2 cellular contexts compared by ENCODE assay signal in the genomic region with DNA sequence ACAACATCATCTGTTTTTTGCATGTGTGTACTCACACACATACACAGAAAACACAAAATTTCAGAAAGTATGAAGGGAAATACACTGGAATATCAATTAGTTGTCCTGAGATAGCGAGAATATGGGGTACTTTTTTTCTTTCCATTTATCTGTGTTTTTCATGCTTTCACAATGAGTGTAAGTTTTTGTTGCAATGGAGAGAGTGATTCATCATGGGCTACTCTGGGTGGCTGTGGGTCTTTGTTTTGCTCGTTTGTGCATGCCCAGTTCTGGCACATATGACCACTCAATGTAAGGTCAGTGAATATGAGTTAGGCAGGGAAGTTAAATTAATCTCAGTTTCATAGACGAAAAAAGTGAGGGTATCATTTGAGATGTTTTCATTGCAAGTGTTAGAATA.
TF ChIP-seq lines count a peak whose summit lies in the region.

No MANE protein-coding gene starts in this region.

TF ChIP-seq in liver, 16 proteins besides CTCF, POLR2A, EP300 and RAD21:
- TF ChIP-seq, protein P1, sequence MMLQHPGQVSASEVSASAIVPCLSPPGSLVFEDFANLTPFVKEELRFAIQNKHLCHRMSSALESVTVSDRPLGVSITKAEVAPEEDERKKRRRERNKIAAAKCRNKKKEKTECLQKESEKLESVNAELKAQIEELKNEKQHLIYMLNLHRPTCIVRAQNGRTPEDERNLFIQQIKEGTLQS (IDR thresholded peaks at IDR 0.05) = no peak
- TF ChIP-seq YY1 (IDR thresholded peaks at IDR 0.05) = peak; percentile 55
- TF ChIP-seq JUND (IDR thresholded peaks at IDR 0.05) = peak; percentile 70 to 95
- TF ChIP-seq EGR1 (IDR thresholded peaks at IDR 0.05; ENCODE audit: low read depth in 2 of 2) = peak in 1 of 2 donors; percentile 67

TF ChIP-seq in HepG2, 621 proteins besides CTCF, POLR2A, EP300 and RAD21 (continued from another document):
- TF ChIP-seq, protein P2, sequence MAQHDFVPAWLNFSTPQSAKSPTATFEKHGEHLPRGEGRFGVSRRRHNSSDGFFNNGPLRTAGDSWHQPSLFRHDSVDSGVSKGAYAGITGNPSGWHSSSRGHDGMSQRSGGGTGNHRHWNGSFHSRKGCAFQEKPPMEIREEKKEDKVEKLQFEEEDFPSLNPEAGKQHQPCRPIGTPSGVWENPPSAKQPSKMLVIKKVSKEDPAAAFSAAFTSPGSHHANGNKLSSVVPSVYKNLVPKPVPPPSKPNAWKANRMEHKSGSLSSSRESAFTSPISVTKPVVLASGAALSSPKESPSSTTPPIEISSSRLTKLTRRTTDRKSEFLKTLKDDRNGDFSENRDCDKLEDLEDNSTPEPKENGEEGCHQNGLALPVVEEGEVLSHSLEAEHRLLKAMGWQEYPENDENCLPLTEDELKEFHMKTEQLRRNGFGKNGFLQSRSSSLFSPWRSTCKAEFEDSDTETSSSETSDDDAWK (CRISPR knock-in tag; IDR thresholded peaks at IDR 0.05) = no peak
- TF ChIP-seq, protein P3, sequence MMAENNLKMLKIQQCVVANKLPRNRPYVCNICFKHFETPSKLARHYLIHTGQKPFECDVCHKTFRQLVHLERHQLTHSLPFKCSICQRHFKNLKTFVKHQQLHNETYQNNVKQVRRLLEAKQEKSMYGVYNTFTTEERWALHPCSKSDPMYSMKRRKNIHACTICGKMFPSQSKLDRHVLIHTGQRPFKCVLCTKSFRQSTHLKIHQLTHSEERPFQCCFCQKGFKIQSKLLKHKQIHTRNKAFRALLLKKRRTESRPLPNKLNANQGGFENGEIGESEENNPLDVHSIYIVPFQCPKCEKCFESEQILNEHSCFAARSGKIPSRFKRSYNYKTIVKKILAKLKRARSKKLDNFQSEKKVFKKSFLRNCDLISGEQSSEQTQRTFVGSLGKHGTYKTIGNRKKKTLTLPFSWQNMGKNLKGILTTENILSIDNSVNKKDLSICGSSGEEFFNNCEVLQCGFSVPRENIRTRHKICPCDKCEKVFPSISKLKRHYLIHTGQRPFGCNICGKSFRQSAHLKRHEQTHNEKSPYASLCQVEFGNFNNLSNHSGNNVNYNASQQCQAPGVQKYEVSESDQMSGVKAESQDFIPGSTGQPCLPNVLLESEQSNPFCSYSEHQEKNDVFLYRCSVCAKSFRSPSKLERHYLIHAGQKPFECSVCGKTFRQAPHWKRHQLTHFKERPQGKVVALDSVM (CRISPR knock-in tag; IDR thresholded peaks at IDR 0.05) = no peak
- no peak for TF ChIP-seq ZNF605 (CRISPR knock-in tag; IDR thresholded peaks at IDR 0.05)
- TF ChIP-seq, protein P4, sequence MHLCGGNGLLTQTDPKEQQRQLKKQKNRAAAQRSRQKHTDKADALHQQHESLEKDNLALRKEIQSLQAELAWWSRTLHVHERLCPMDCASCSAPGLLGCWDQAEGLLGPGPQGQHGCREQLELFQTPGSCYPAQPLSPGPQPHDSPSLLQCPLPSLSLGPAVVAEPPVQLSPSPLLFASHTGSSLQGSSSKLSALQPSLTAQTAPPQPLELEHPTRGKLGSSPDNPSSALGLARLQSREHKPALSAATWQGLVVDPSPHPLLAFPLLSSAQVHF (CRISPR knock-in tag; IDR thresholded peaks at IDR 0.05) = no peak
- TF ChIP-seq, protein P5, sequence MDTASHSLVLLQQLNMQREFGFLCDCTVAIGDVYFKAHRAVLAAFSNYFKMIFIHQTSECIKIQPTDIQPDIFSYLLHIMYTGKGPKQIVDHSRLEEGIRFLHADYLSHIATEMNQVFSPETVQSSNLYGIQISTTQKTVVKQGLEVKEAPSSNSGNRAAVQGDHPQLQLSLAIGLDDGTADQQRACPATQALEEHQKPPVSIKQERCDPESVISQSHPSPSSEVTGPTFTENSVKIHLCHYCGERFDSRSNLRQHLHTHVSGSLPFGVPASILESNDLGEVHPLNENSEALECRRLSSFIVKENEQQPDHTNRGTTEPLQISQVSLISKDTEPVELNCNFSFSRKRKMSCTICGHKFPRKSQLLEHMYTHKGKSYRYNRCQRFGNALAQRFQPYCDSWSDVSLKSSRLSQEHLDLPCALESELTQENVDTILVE (CRISPR knock-in tag; IDR thresholded peaks at IDR 0.05) = no peak
